Comparison of ENCODE assay signal across 17 cellular contexts in genomic region chr6:38259736-38260135, GRCh38.
DNase-seq lines count a peak whose midpoint lies in the region; ATAC-seq and TF ChIP-seq lines count a peak whose summit lies in the region.
"Had no signal": no experiment of that assay in that cellular context is flagged by ENCODE, and none has a peak within 500 bp of the region (broad histone marks: within the 10 kb centered on the region; RNA-seq: fewer than 3 reads in every experiment).

No MANE protein-coding gene starts in this region.

- in situ Hi-C loops in mammary epithelial cell (cut with MboI; ENCODE audit: low sequenced_read_pairs in 2 of 2), result no loop called here

- H3K4me1 Mint-ChIP-seq in chondrocyte (ENCODE audit: low read depth), result peaks cover 43% of the 10 kb centered on the region

- CTCF ChIA-PET in mammary epithelial cell (lab: Charles Lee; ENCODE audit: low non-redundant PET), result no interaction called here

- H4K20me1 ChIP-seq in mammary epithelial cell (ENCODE audit: insufficient read depth, low read length), result no peaks in the 10 kb centered on the region
- H4K20me1 ChIP-seq in osteoblast (ENCODE audit: insufficient read depth, low read length), result no peaks in the 10 kb centered on the region

- peaks cover 4% of the 10 kb centered on the region for H3K9me3 Mint-ChIP-seq in chondrocyte (ENCODE audit: low read depth)
- H3K9me3 Mint-ChIP-seq: dendritic cell treated with granulocyte-macrophage colony-stimulating factor and Interleukin-4, amounts not matched to agents 40 ng/mL and 50 ng/mL, for 4 days had no signal

- TF ChIP-seq EP300 in upper lobe of left lung (IDR thresholded peaks at IDR 0.05), result no peak

- no peaks in the 10 kb centered on the region for H3K79me2 ChIP-seq in mammary epithelial cell (ENCODE audit: insufficient read depth, low read length)
- H3K79me2 ChIP-seq in osteoblast (ENCODE audit: insufficient read depth, low read length), result no peaks in the 10 kb centered on the region

- WGBS in mammary epithelial cell (ENCODE audit: low coverage, missing lambda C conversion rate), result 19% methylated on average over 2 of the region's 2 CpGs
- WGBS in upper lobe of left lung, 2 donors, result 51 to 53% methylated on average over 2 of the region's 2 CpGs

- no peaks in the 10 kb centered on the region for H3K9me3 ChIP-seq in mammary epithelial cell (replicated peaks; ENCODE audit: insufficient read depth, low read length)
- no peaks in the 10 kb centered on the region for H3K9me3 ChIP-seq in osteoblast (ENCODE audit: low read depth, low read length)
- H3K9me3 ChIP-seq in upper lobe of left lung, result no peaks in the 10 kb centered on the region
- H3K9me3 ChIP-seq: SJCRH30, thoracic aorta had no signal

- no peak overlapping the region for H3K27ac ChIP-seq in mammary epithelial cell (ENCODE audit: insufficient read depth, low read depth, low read length)
- H3K27ac ChIP-seq in osteoblast (ENCODE audit: low read depth, low read length), result peak overlapping the region; percentile 52
- H3K27ac ChIP-seq in upper lobe of left lung, result no peak overlapping the region
- H3K27ac ChIP-seq: SJCRH30, thoracic aorta had no signal

- H3K36me3 Mint-ChIP-seq in chondrocyte (ENCODE audit: low read depth), result peaks cover 10% of the 10 kb centered on the region

- H3K4me3 Mint-ChIP-seq in chondrocyte (ENCODE audit: unreplicated experiment), result no peak overlapping the region
- H3K4me3 Mint-ChIP-seq: dendritic cell treated with granulocyte-macrophage colony-stimulating factor and Interleukin-4, amounts not matched to agents 40 ng/mL and 50 ng/mL, for 4 days; nephron had no signal

- intact Hi-C loops in mammary epithelial cell (cut with micrococcal nuclease), result no loop called here

- dilution Hi-C loops in mammary epithelial cell (cut with HindIII; ENCODE audit: low sequenced_read_pairs), result no loop called here

- no peaks in the 10 kb centered on the region for H3K36me3 ChIP-seq in mammary epithelial cell (ENCODE audit: insufficient read depth, low read length)
- H3K36me3 ChIP-seq in osteoblast (ENCODE audit: insufficient read depth, low read length), result peaks cover 3% of the 10 kb centered on the region
- H3K36me3 ChIP-seq in upper lobe of left lung, result peaks cover 3 to 28% (median 9%) of the 10 kb centered on the region in 4 donors
- H3K36me3 ChIP-seq: SJCRH30 had no signal

- TF ChIP-seq CTCF in mammary epithelial cell (conservative IDR thresholded peaks at IDR 0.05 in 1 of 2, IDR thresholded peaks at IDR 0.05 in 1 of 2; ENCODE audit: extremely low read depth in 1 of 2, insufficient read depth in 1 of 2, low read depth in 1 of 2, low read length in 2 of 2) (no peak), osteoblast (IDR thresholded peaks at IDR 0.05; ENCODE audit: extremely low read depth, low read depth, low read length) (no peak), chondrocyte (IDR thresholded peaks at IDR 0.05) (no peak), upper lobe of left lung (IDR thresholded peaks at IDR 0.05) (no peak)

- ATAC-seq in upper lobe of left lung (ENCODE audit: low FRiP score in 2 of 2), result no peak
- ATAC-seq: left lobe of liver had no signal

- H2AFZ ChIP-seq in mammary epithelial cell (ENCODE audit: low read depth, low read length), result no peak overlapping the region
- no peak overlapping the region for H2AFZ ChIP-seq in osteoblast (ENCODE audit: low read length)

- H3K4me2 ChIP-seq in mammary epithelial cell (ENCODE audit: insufficient read depth, low read depth, low read length) (peak overlapping the region; percentile 52), osteoblast (ENCODE audit: insufficient read depth, low read length) (peak overlapping the region; percentile 44)

- DNase-seq in EL (peak; percentile 73), NCI-H226 (peak; percentile 25), mammary epithelial cell (peak; percentile 56), osteoblast (ENCODE audit: insufficient read length, low spot score, missing footprints) (peak; percentile 63), NCI-H526 (lab: John Stamatoyannopoulos, UW) (no peak), chondrocyte (ENCODE audit: low spot score) (no peak), upper lobe of left lung (no peak)
- DNase-seq: activated CD4-positive, CD25-positive, alpha-beta regulatory T cell treated with anti-CD3 and anti-CD28 coated beads, Interleukin-2, amount 50 U/mL, for 72 hours; glutamatergic neuron; NCI-H1417; NCI-H524 treated with DMSO at 0.1 percent for 48 hours; SJCRH30 had no signal

- H3K4me3 ChIP-seq in mammary epithelial cell (replicated peaks in 1 of 3; ENCODE audit: insufficient read depth in 1 of 3, low read depth in 2 of 3, low read length in 3 of 3), result no peak overlapping the region
- no peak overlapping the region for H3K4me3 ChIP-seq in osteoblast (ENCODE audit: insufficient read depth, low read length)
- no peak overlapping the region for H3K4me3 ChIP-seq in upper lobe of left lung
- H3K4me3 ChIP-seq: SJCRH30, skin epidermis, thoracic aorta had no signal

- no peak overlapping the region for H3K9ac ChIP-seq in mammary epithelial cell (ENCODE audit: insufficient read depth, low read length)

- H3K27me3 Mint-ChIP-seq in chondrocyte (ENCODE audit: low read depth), result no peaks in the 10 kb centered on the region
- H3K27me3 Mint-ChIP-seq: dendritic cell treated with granulocyte-macrophage colony-stimulating factor and Interleukin-4, amounts not matched to agents 40 ng/mL and 50 ng/mL, for 4 days had no signal

- H3K27ac Mint-ChIP-seq in chondrocyte (ENCODE audit: unreplicated experiment), result no peak overlapping the region
- H3K27ac Mint-ChIP-seq: dendritic cell treated with granulocyte-macrophage colony-stimulating factor and Interleukin-4, amounts not matched to agents 40 ng/mL and 50 ng/mL, for 4 days; nephron had no signal

- H3K4me1 ChIP-seq in mammary epithelial cell (ENCODE audit: insufficient read depth, low read length), result peaks cover 41% of the 10 kb centered on the region
- peaks cover 44% of the 10 kb centered on the region for H3K4me1 ChIP-seq in osteoblast (ENCODE audit: insufficient read depth, low read length)
- peaks cover 6 to 12% (median 9%) of the 10 kb centered on the region in 4 donors for H3K4me1 ChIP-seq in upper lobe of left lung

- no peak for TF ChIP-seq POLR2A in upper lobe of left lung (IDR thresholded peaks at IDR 0.05)

- BruUV-seq in mammary epithelial cell (replicated peaks; lab: Mats Ljungman, UMichigan), result no TSS peak

- no peaks in the 10 kb centered on the region for H3K27me3 ChIP-seq in mammary epithelial cell (ENCODE audit: insufficient read depth, low read length)
- no peaks in the 10 kb centered on the region for H3K27me3 ChIP-seq in osteoblast (ENCODE audit: insufficient read depth, low read length)
- no peaks in the 10 kb centered on the region for H3K27me3 ChIP-seq in upper lobe of left lung
- H3K27me3 ChIP-seq: SJCRH30 had no signal

Comparison
In these comparisons a context has a peak if more than half of its experiments do, and no peak if none do; other contexts are left out.
1. DNase-seq: peak in EL (single experiment), NCI-H226 (single experiment), mammary epithelial cell (single experiment) and osteoblast (single experiment); none in NCI-H526 (0 of 2), chondrocyte (single experiment) and upper lobe of left lung (0 of 2).